Comparison of ENCODE assay signal across 7 cellular contexts in genomic region chr2:154203902-154204301, GRCh38.
"Had no signal": no experiment of that assay in that cellular context is flagged by ENCODE, and none has a peak within 500 bp of the region (broad histone marks: within the 10 kb centered on the region; RNA-seq: fewer than 3 reads in every experiment).

No MANE protein-coding gene starts in this region.

- FAIRE-seq: GM12878, GM12891, GM12892, GM18507, GM19239 had no signal

- ATAC-seq: GM12878 had no signal

- DNase-seq: GDM1, GF-D8 had no signal

- H3K4me3 ChIP-seq: GM12878 had no signal
